In genomic region chr12:47348206-47348605, GRCh38 we compare ENCODE assay signal across 26 cellular contexts.
DNase-seq lines count a peak whose midpoint lies in the region; ATAC-seq and TF ChIP-seq lines count a peak whose summit lies in the region.
"Had no signal": no experiment of that assay in that cellular context is flagged by ENCODE, and none has a peak within 500 bp of the region (broad histone marks: within the 10 kb centered on the region; RNA-seq: fewer than 3 reads in every experiment).

No MANE protein-coding gene starts in this region.

- no peak overlapping the region for H3K27ac ChIP-seq in CD4-positive, alpha-beta T cell (ENCODE audit: low read depth, low read length)
- H3K27ac ChIP-seq: HL-60, RWPE1 had no signal

- H3K27me3 Mint-ChIP-seq in activated naive CD4-positive, alpha-beta T cell treated with anti-CD3 and anti-CD28 coated beads for 36 hours (ENCODE audit: low read depth), result no peaks in the 10 kb centered on the region
- no peaks in the 10 kb centered on the region for H3K27me3 Mint-ChIP-seq in CD4-positive, alpha-beta T cell
- no peaks in the 10 kb centered on the region for H3K27me3 Mint-ChIP-seq in activated naive CD8-positive, alpha-beta T cell
- H3K27me3 Mint-ChIP-seq: CD8-positive, alpha-beta memory T cell had no signal

- POLR2A ChIA-PET in CD4-positive, alpha-beta T cell (lab: Charles Lee), result interaction anchor here (1.1 to 1.4 kb wide), 3 partner anchors 12 to 71 kb away, joined by 4 to 5 read pairs (median 5); no protein-coding TSS in a partner anchor

- no peaks in the 10 kb centered on the region for H3K9me3 ChIP-seq in CD4-positive, alpha-beta T cell (ENCODE audit: control insufficient read depth, low read length)

- peaks cover 1% of the 10 kb centered on the region for H3K36me3 Mint-ChIP-seq in activated naive CD4-positive, alpha-beta T cell treated with anti-CD3 and anti-CD28 coated beads for 36 hours (ENCODE audit: low read depth)
- peaks cover 3% of the 10 kb centered on the region for H3K36me3 Mint-ChIP-seq in CD4-positive, alpha-beta T cell (ENCODE audit: low read depth)
- peaks cover 4% of the 10 kb centered on the region for H3K36me3 Mint-ChIP-seq in activated naive CD8-positive, alpha-beta T cell
- no peaks in the 10 kb centered on the region for H3K36me3 Mint-ChIP-seq in stimulated activated effector memory CD8-positive, alpha-beta T cell treated with anti-CD3 and anti-CD28 coated beads, Interleukin-12 subunit alpha, Interleukin-12 subunit beta, amount 100 ng/mL, for 72 hours

- no peaks in the 10 kb centered on the region for H3K27me3 ChIP-seq in CD4-positive, alpha-beta T cell (ENCODE audit: control insufficient read depth, insufficient read depth, low read length)
- H3K27me3 ChIP-seq: BLaER1 treated with 17β-estradiol and CSF1 and Interleukin-3, amounts not matched to agents 10 nM and 100 nM had no signal

- no peak for DNase-seq in activated naive CD4-positive, alpha-beta T cell treated with anti-CD3 and anti-CD28 coated beads for 36 hours
- no peak for DNase-seq in activated naive CD4-positive, alpha-beta T cell (lab: John Stamatoyannopoulos, UW)
- no peak for DNase-seq in CD4-positive, alpha-beta T cell
- no peak for DNase-seq in stimulated activated effector memory CD8-positive, alpha-beta T cell treated with anti-CD3 and anti-CD28 coated beads, Interleukin-12 subunit alpha, Interleukin-12 subunit beta, amount 100 ng/mL, for 72 hours (ENCODE audit: low spot score in 2 of 2)
- DNase-seq in OCI-M1 (lab: John Stamatoyannopoulos, UW), result no peak
- DNase-seq in stimulated activated CD4-positive, alpha-beta T cell treated with anti-CD3 and anti-CD28 coated beads, Interleukin-4, amount 100 ng/mL, for 1 hour, result no peak
- no peak for DNase-seq in Ammon's horn (ENCODE audit: low spot score)
- DNase-seq: Calu3; CD8-positive, alpha-beta memory T cell; DMS153; GOT3; HCEC 1CT; KBM-7; MM.1S; NCI-H1048; NCI-H1436 treated with DMSO at 0.1 percent for 48 hours; NCI-H1930; NCI-H2227 treated with DMSO at 0.1 percent for 48 hours; NCI-H510A treated with DMSO at 0.1 percent for 48 hours; NCI-H748 treated with DMSO at 0.1 percent for 48 hours; SHP77 treated with DMSO at 0.1 percent for 48 hours had no signal

- intact Hi-C loops in activated naive CD4-positive, alpha-beta T cell treated with anti-CD3 and anti-CD28 coated beads for 36 hours (cut with micrococcal nuclease), result no loop called here
- intact Hi-C loops in CD4-positive, alpha-beta T cell (cut with DNase I, micrococcal nuclease), result no loop called here

- peaks cover 84% of the 10 kb centered on the region for H3K4me1 Mint-ChIP-seq in activated naive CD4-positive, alpha-beta T cell treated with anti-CD3 and anti-CD28 coated beads for 36 hours (ENCODE audit: low read depth)
- H3K4me1 Mint-ChIP-seq in CD4-positive, alpha-beta T cell (ENCODE audit: low read depth), result peaks cover 49% of the 10 kb centered on the region
- H3K4me1 Mint-ChIP-seq in activated naive CD8-positive, alpha-beta T cell (ENCODE audit: low read depth), result peaks cover 82% of the 10 kb centered on the region
- peaks cover 34% of the 10 kb centered on the region for H3K4me1 Mint-ChIP-seq in stimulated activated effector memory CD8-positive, alpha-beta T cell treated with anti-CD3 and anti-CD28 coated beads, Interleukin-12 subunit alpha, Interleukin-12 subunit beta, amount 100 ng/mL, for 72 hours

- H3K9me3 Mint-ChIP-seq in activated naive CD4-positive, alpha-beta T cell treated with anti-CD3 and anti-CD28 coated beads for 36 hours, result no peaks in the 10 kb centered on the region
- H3K9me3 Mint-ChIP-seq in CD4-positive, alpha-beta T cell, result no peaks in the 10 kb centered on the region
- no peaks in the 10 kb centered on the region for H3K9me3 Mint-ChIP-seq in activated naive CD8-positive, alpha-beta T cell (ENCODE audit: low read depth)
- no peaks in the 10 kb centered on the region for H3K9me3 Mint-ChIP-seq in stimulated activated effector memory CD8-positive, alpha-beta T cell treated with anti-CD3 and anti-CD28 coated beads, Interleukin-12 subunit alpha, Interleukin-12 subunit beta, amount 100 ng/mL, for 72 hours
- H3K9me3 Mint-ChIP-seq: CD8-positive, alpha-beta memory T cell had no signal

- ATAC-seq in CD4-positive, alpha-beta T cell (ENCODE audit: poor library complexity), result no peak
- no peak for ATAC-seq in stimulated activated effector memory CD8-positive, alpha-beta T cell treated with anti-CD3 and anti-CD28 coated beads, Interleukin-12 subunit alpha, Interleukin-12 subunit beta, amount 100 ng/mL, for 72 hours
- ATAC-seq: HepG2 had no signal

- peak overlapping the region; percentile 94 for H3K27ac Mint-ChIP-seq in activated naive CD4-positive, alpha-beta T cell treated with anti-CD3 and anti-CD28 coated beads for 36 hours
- peak overlapping the region; percentile 30 for H3K27ac Mint-ChIP-seq in CD4-positive, alpha-beta T cell
- peak overlapping the region; percentile 99 for H3K27ac Mint-ChIP-seq in activated naive CD8-positive, alpha-beta T cell
- H3K27ac Mint-ChIP-seq in stimulated activated effector memory CD8-positive, alpha-beta T cell treated with anti-CD3 and anti-CD28 coated beads, Interleukin-12 subunit alpha, Interleukin-12 subunit beta, amount 100 ng/mL, for 72 hours, result peak overlapping the region; percentile 90

- CTCF ChIA-PET in activated naive CD4-positive, alpha-beta T cell treated with anti-CD3 and anti-CD28 coated beads for 36 hours (lab: Charles Lee), result interaction anchor here (1.0 to 1.3 kb wide), 2 partner anchors 49 kb away, joined by 5 read pairs; no protein-coding TSS in a partner anchor
- CTCF ChIA-PET in CD4-positive, alpha-beta T cell (lab: Charles Lee), result no interaction called here

- no peak for TF ChIP-seq CTCF in CD4-positive, alpha-beta T cell (IDR thresholded peaks at IDR 0.05)

- H3K4me3 Mint-ChIP-seq in activated naive CD4-positive, alpha-beta T cell treated with anti-CD3 and anti-CD28 coated beads for 36 hours, result no peak overlapping the region
- no peak overlapping the region for H3K4me3 Mint-ChIP-seq in CD4-positive, alpha-beta T cell
- no peak overlapping the region for H3K4me3 Mint-ChIP-seq in activated naive CD8-positive, alpha-beta T cell
- no peak overlapping the region for H3K4me3 Mint-ChIP-seq in stimulated activated effector memory CD8-positive, alpha-beta T cell treated with anti-CD3 and anti-CD28 coated beads, Interleukin-12 subunit alpha, Interleukin-12 subunit beta, amount 100 ng/mL, for 72 hours
- H3K4me3 Mint-ChIP-seq: CD8-positive, alpha-beta memory T cell had no signal

Comparison
In these comparisons a context has a peak if more than half of its experiments do, and no peak if none do; other contexts are left out.
1. H3K27ac Mint-ChIP-seq: peak in every context shown above with its lines; median percentile 99 in activated naive CD8-positive, alpha-beta T cell; 94 in activated naive CD4-positive, alpha-beta T cell treated with anti-CD3 and anti-CD28 coated beads for 36 hours; 90 in stimulated activated effector memory CD8-positive, alpha-beta T cell treated with anti-CD3 and anti-CD28 coated beads, Interleukin-12 subunit alpha, Interleukin-12 subunit beta, amount 100 ng/mL, for 72 hours; 30 in CD4-positive, alpha-beta T cell.